15 cellular contexts compared by ENCODE assay signal in genomic region chr13:108807841-108808240, GRCh38.
DNase-seq lines count a peak whose midpoint lies in the region; TF ChIP-seq lines count a peak whose summit lies in the region.
"Had no signal": no experiment of that assay in that cellular context is flagged by ENCODE, and none has a peak within 500 bp of the region (broad histone marks: within the 10 kb centered on the region; RNA-seq: fewer than 3 reads in every experiment).

No MANE protein-coding gene starts in this region.

- H3K14ac ChIP-seq in mesenchymal stem cell (ENCODE audit: low read length in 2 of 2), result no peak overlapping the region

- no peak overlapping the region for H2AK5ac ChIP-seq in mesenchymal stem cell (ENCODE audit: low read length, severe bottlenecking)

- H3K18ac ChIP-seq in mesenchymal stem cell (ENCODE audit: low read depth in 1 of 2, low read length in 2 of 2), result no peak overlapping the region

- H3K27me3 Mint-ChIP-seq in HFFc6 (ENCODE audit: insufficient read depth), result no peaks in the 10 kb centered on the region
- H3K27me3 Mint-ChIP-seq: CD4-positive, alpha-beta T cell had no signal

- H3K4me1 Mint-ChIP-seq in HFFc6 (ENCODE audit: low read depth), result peaks cover 19% of the 10 kb centered on the region

- H3K36me3 ChIP-seq in mesenchymal stem cell (ENCODE audit: control insufficient read depth in 1 of 2, insufficient read depth in 2 of 2, low read depth in 1 of 2, low read length in 2 of 2), result no peaks in the 10 kb centered on the region

- 0 out of 2 replicates have a peak, but pooled peaks cover 6% of the 10 kb centered on the region for H3K36me3 Mint-ChIP-seq in HFFc6 (ENCODE audit: low read depth)

- no peak overlapping the region for H2AFZ ChIP-seq in mesenchymal stem cell (ENCODE audit: low read depth, low read length)

- H3K4me3 ChIP-seq in fibroblast of mammary gland (ENCODE audit: control insufficient read depth, low read depth, low read length) (no peak overlapping the region), mesenchymal stem cell (ENCODE audit: insufficient read depth in 1 of 2, low read depth in 1 of 2, low read length in 2 of 2) (no peak overlapping the region)
- H3K4me3 ChIP-seq: K562 had no signal

- no peak overlapping the region for H4K8ac ChIP-seq in mesenchymal stem cell (ENCODE audit: low read length)

- H3K9me3 Mint-ChIP-seq in HFFc6, result peaks cover 18% of the 10 kb centered on the region
- H3K9me3 Mint-ChIP-seq: CD4-positive, alpha-beta T cell had no signal

- H2BK5ac ChIP-seq in mesenchymal stem cell (ENCODE audit: low read depth, low read length, poor library complexity, severe bottlenecking), result no peak overlapping the region

- no peak overlapping the region for H3K4me2 ChIP-seq in mesenchymal stem cell (ENCODE audit: low read length, poor library complexity, severe bottlenecking)

- DNase-seq in HFFc6 (peak; percentile 30), fibroblast of mammary gland (ENCODE audit: low read depth) (peak; percentile 58), mesenchymal stem cell (no peak), HuH-7 (ENCODE audit: low spot score) (no peak), DMS79 treated with DMSO at 0.1 percent for 48 hours (lab: John Stamatoyannopoulos, UW) (no peak)
- no peak for DNase-seq in activated naive CD4-positive, alpha-beta T cell (lab: John Stamatoyannopoulos, UW)
- DNase-seq: ACHN; AML-193; Caco-2; CD4-positive, alpha-beta T cell; GDM1; GOT3; H7 had no signal

- H3K27ac Mint-ChIP-seq in HFFc6, result peak overlapping the region; percentile 75
- H3K27ac Mint-ChIP-seq: CD4-positive, alpha-beta T cell had no signal

- H3K4me3 Mint-ChIP-seq in HFFc6, result peak overlapping the region; percentile 23; the same call in 1 of the 2 replicates
- H3K4me3 Mint-ChIP-seq: CD4-positive, alpha-beta T cell had no signal

- no peak overlapping the region for H2BK12ac ChIP-seq in mesenchymal stem cell (ENCODE audit: low read length in 2 of 2)

- peaks cover 2% of the 10 kb centered on the region for H3K4me1 ChIP-seq in mesenchymal stem cell (ENCODE audit: control insufficient read depth, insufficient read depth, low read depth, low read length)
- H3K4me1 ChIP-seq: Caco-2 had no signal

- H4K91ac ChIP-seq in mesenchymal stem cell (ENCODE audit: low read length), result no peak overlapping the region

- H2BK120ac ChIP-seq in mesenchymal stem cell (ENCODE audit: low read depth, low read length), result no peak overlapping the region

- no peaks in the 10 kb centered on the region for H3K9me3 ChIP-seq in mesenchymal stem cell (ENCODE audit: control insufficient read depth, low read length)
- H3K9me3 ChIP-seq: Caco-2 had no signal

- no peak overlapping the region for H3K4ac ChIP-seq in mesenchymal stem cell (ENCODE audit: low read depth in 1 of 2, low read length in 2 of 2)

- H3K27me3 ChIP-seq in mesenchymal stem cell (ENCODE audit: control insufficient read depth in 1 of 2, insufficient read depth in 1 of 2, low read length in 2 of 2), result no peaks in the 10 kb centered on the region

- no peak overlapping the region for H3K23ac ChIP-seq in mesenchymal stem cell (ENCODE audit: low read length in 2 of 2)

- no peak overlapping the region for H3K27ac ChIP-seq in mesenchymal stem cell (ENCODE audit: low read length, poor library complexity, severe bottlenecking)
- H3K27ac ChIP-seq: C4-2B had no signal

- peak overlapping the region; percentile 52 for H3K9ac ChIP-seq in mesenchymal stem cell (ENCODE audit: low read length)

- TF ChIP-seq CTCF in HFFc6 (IDR thresholded peaks at IDR 0.05), result no peak
- TF ChIP-seq CTCF in fibroblast of mammary gland (conservative IDR thresholded peaks at IDR 0.05; ENCODE audit: control insufficient read depth, insufficient read depth, low read depth, low read length), result no peak

- H3K79me1 ChIP-seq in mesenchymal stem cell (replicated peaks; ENCODE audit: low read length, poor library complexity, severe bottlenecking), result no peaks in the 10 kb centered on the region

- no peak overlapping the region for H2BK15ac ChIP-seq in mesenchymal stem cell (ENCODE audit: low read depth, poor library complexity, severe bottlenecking)

Comparison
In these comparisons a context has a peak if more than half of its experiments do, and no peak if none do; other contexts are left out.
1. DNase-seq: peak in HFFc6 (single experiment) and fibroblast of mammary gland (single experiment); none in mesenchymal stem cell (single experiment), activated naive CD4-positive, alpha-beta T cell (0 of 4), HuH-7 (single experiment) and DMS79 treated with DMSO at 0.1 percent for 48 hours (single experiment).